ENCODE assay signal across 10 cellular contexts in genomic region chr17:7476474-7476873, GRCh38. TPM values are rescaled to one million over a fixed set of nuclear protein-coding genes. Genes with fewer than 3 reads are reported as not detected.
DNase-seq lines count a peak whose midpoint lies in the region; ATAC-seq, FAIRE-seq and TF ChIP-seq lines count a peak whose summit lies in the region.
"Had no signal": no experiment of that assay in that cellular context is flagged by ENCODE, and none has a peak within 500 bp of the region (broad histone marks: within the 10 kb centered on the region; RNA-seq: fewer than 3 reads in every experiment).

No MANE protein-coding gene starts in this region.

- no peak overlapping the region for H3K18ac ChIP-seq in trophoblast cell (ENCODE audit: low read length)

- H2AK5ac ChIP-seq in trophoblast cell (ENCODE audit: low read length), result no peak overlapping the region

- peaks cover 14% of the 10 kb centered on the region for H3K79me2 ChIP-seq in trophoblast cell (ENCODE audit: control insufficient read depth, insufficient read depth, low read length, poor library complexity)

- H3K4me3 Mint-ChIP-seq in Caco-2 (ENCODE audit: unreplicated experiment) (peak overlapping the region; percentile 23), endodermal cell (no peak overlapping the region)

- H3K4me1 Mint-ChIP-seq in Caco-2 (ENCODE audit: low read depth, unreplicated experiment) (peaks cover 25% of the 10 kb centered on the region), endodermal cell (peaks cover 28% of the 10 kb centered on the region)

- ATAC-seq in GM21737 (IDR thresholded peaks at IDR 0.05; ENCODE audit: unreplicated experiment), result no peak
- ATAC-seq in GM18868 (IDR thresholded peaks at IDR 0.05; ENCODE audit: unreplicated experiment), result no peak
- ATAC-seq in GM21529 (IDR thresholded peaks at IDR 0.05; ENCODE audit: unreplicated experiment), result no peak

- POLR2A ChIA-PET in Caco-2 (lab: Charles Lee), result no interaction called here

- no peak for FAIRE-seq in RCC 7860 (lab: Jason Lieb, UNC)

- 62 to 63% methylated on average over 3 of the region's 3 CpGs for WGBS in endodermal cell (ENCODE audit: insufficient coverage in 1 of 2, insufficient read length in 1 of 2), 2 experiments
- no CpG with 5 or more reads among the region's 3 CpGs for WGBS in trophoblast cell (ENCODE audit: extremely low coverage, insufficient coverage, insufficient read length)

- H2BK5ac ChIP-seq in trophoblast cell (ENCODE audit: low read depth, low read length, poor library complexity), result no peak overlapping the region

- no peaks in the 10 kb centered on the region for H3K9me3 ChIP-seq in Caco-2
- no peaks in the 10 kb centered on the region for H3K9me3 ChIP-seq in endodermal cell (ENCODE audit: control insufficient read depth, low read length)
- H3K9me3 ChIP-seq in trophoblast cell (ENCODE audit: insufficient read depth, low read depth, low read length), result no peaks in the 10 kb centered on the region

- H4K91ac ChIP-seq in trophoblast cell (ENCODE audit: low read depth, low read length), result no peak overlapping the region

- H3K4me3 ChIP-seq in Caco-2 (ENCODE audit: low read depth, low read length) (no peak overlapping the region), endodermal cell (ENCODE audit: low read length) (no peak overlapping the region), trophoblast cell (ENCODE audit: low read depth, low read length) (no peak overlapping the region)

- no peak overlapping the region for H4K12ac ChIP-seq in trophoblast cell (ENCODE audit: low read depth, low read length)

- H2BK12ac ChIP-seq in trophoblast cell (ENCODE audit: low read length), result no peak overlapping the region

- H3K14ac ChIP-seq in trophoblast cell (ENCODE audit: low read length), result no peak overlapping the region

- no peak overlapping the region for H2BK120ac ChIP-seq in trophoblast cell (ENCODE audit: insufficient read depth, low read length, poor library complexity)

- H3K4ac ChIP-seq in trophoblast cell (ENCODE audit: low read depth, low read length), result no peak overlapping the region

- H3K4me1 ChIP-seq in Caco-2 (peaks cover 23% of the 10 kb centered on the region), endodermal cell (ENCODE audit: control insufficient read depth, insufficient read depth, low read length) (peaks cover 15% of the 10 kb centered on the region), trophoblast cell (ENCODE audit: control insufficient read depth in 1 of 2, insufficient read depth in 2 of 2, low read length in 2 of 2) (peaks cover 33 to 40% of the 10 kb centered on the region in 2 experiments)

- no peak overlapping the region for H4K8ac ChIP-seq in trophoblast cell (ENCODE audit: low read depth, low read length)

- intact Hi-C loops in Caco-2 (cut with micrococcal nuclease; ENCODE audit: unreplicated experiment), result loop anchor here (5.0 kb wide), 1 partner anchor 124 kb away; the partner anchor contains the start of gene KCTD11

- no peaks in the 10 kb centered on the region for H3K36me3 ChIP-seq in Caco-2 (ENCODE audit: control insufficient read depth, insufficient read depth, low read length)
- H3K36me3 ChIP-seq in endodermal cell (ENCODE audit: control insufficient read depth, insufficient read depth, low read length), result no peaks in the 10 kb centered on the region
- peaks cover 0 to 2% of the 10 kb centered on the region in 2 experiments for H3K36me3 ChIP-seq in trophoblast cell (ENCODE audit: control insufficient read depth in 1 of 2, insufficient read depth in 2 of 2, low read length in 2 of 2)

- peaks cover 19% of the 10 kb centered on the region for H3K79me1 ChIP-seq in trophoblast cell (ENCODE audit: low read length)

- no peak overlapping the region for H3K9ac ChIP-seq in endodermal cell (ENCODE audit: extremely low read depth, low read length, poor library complexity, severe bottlenecking)
- no peak overlapping the region for H3K9ac ChIP-seq in trophoblast cell (ENCODE audit: low read length)

- H3K36me3 Mint-ChIP-seq in Caco-2 (ENCODE audit: insufficient read depth, unreplicated experiment) (peaks cover 21% of the 10 kb centered on the region), endodermal cell (ENCODE audit: low read depth) (peaks cover 4% of the 10 kb centered on the region)

- no peaks in the 10 kb centered on the region for H3K27me3 Mint-ChIP-seq in Caco-2 (ENCODE audit: insufficient read depth, unreplicated experiment)
- H3K27me3 Mint-ChIP-seq in endodermal cell (ENCODE audit: insufficient read depth), result no peaks in the 10 kb centered on the region

- no peak overlapping the region for H2AFZ ChIP-seq in trophoblast cell (ENCODE audit: insufficient read depth, low read length, poor library complexity)

- H3K27me3 ChIP-seq in Caco-2 (replicated peaks; ENCODE audit: control insufficient read depth, insufficient read depth, low read length) (no peaks in the 10 kb centered on the region), endodermal cell (ENCODE audit: control insufficient read depth, insufficient read depth, low read length, poor library complexity, severe bottlenecking) (no peaks in the 10 kb centered on the region), trophoblast cell (ENCODE audit: insufficient read depth, low read length) (no peaks in the 10 kb centered on the region)

- H3K27ac Mint-ChIP-seq in Caco-2 (ENCODE audit: unreplicated experiment) (peak overlapping the region; percentile 66), endodermal cell (peak overlapping the region; percentile 41)

- no peak overlapping the region for H3K4me2 ChIP-seq in trophoblast cell (ENCODE audit: low read length)

- CTCF ChIA-PET in Caco-2 (lab: Charles Lee), result no interaction called here

- H3K27ac ChIP-seq in endodermal cell (ENCODE audit: low read depth, low read length) (no peak overlapping the region), trophoblast cell (ENCODE audit: low read depth, low read length) (no peak overlapping the region)

- no TSS peak for BruUV-seq in Caco-2 (replicated peaks; lab: Mats Ljungman, UMichigan)

- H3K23ac ChIP-seq in trophoblast cell (ENCODE audit: low read length), result no peak overlapping the region

- TF ChIP-seq CTCF in Caco-2 (IDR thresholded peaks at IDR 0.05; ENCODE audit: insufficient read depth in 1 of 2, low read depth in 1 of 2, low read length in 1 of 2, severe bottlenecking in 1 of 2, unreplicated experiment in 1 of 2), result no peak
- no peak for TF ChIP-seq CTCF in endodermal cell (conservative IDR thresholded peaks at IDR 0.05)

- DNase-seq in Caco-2 (no peak), RCC 7860 (ENCODE audit: low spot score) (peak; percentile 37), endodermal cell (peak; percentile 63), trophoblast cell (peak; percentile 37 to 63), OCI-M1 (lab: John Stamatoyannopoulos, UW) (no peak)
- DNase-seq: NCI-H1092 had no signal

- H3K9me3 Mint-ChIP-seq in Caco-2 (ENCODE audit: unreplicated experiment), result no peaks in the 10 kb centered on the region
- H3K9me3 Mint-ChIP-seq in endodermal cell, result no peaks in the 10 kb centered on the region

RNA-seq across cellular contexts. Expression of gene ZBTB4, which starts 3.0 kb away (rescaled TPM):
- total RNA-seq in Caco-2 (2022) (15.5 and 16.5 TPM in 2 replicates), endodermal cell (10 to 100 TPM; 18.8 to 25.5 TPM)
- 13.0 TPM for polyA plus RNA-seq in endodermal cell (2013, experiment 1 of 2)
- polyA plus RNA-seq in endodermal cell (2013, experiment 2 of 2), result 12.7 TPM
- 15.7 and 16.2 TPM in 2 replicates for polyA plus RNA-seq in trophoblast cell (2013)

RNA-seq across cellular contexts. Expression of gene SLC35G6, which starts 4.8 kb away (rescaled TPM):
- not detected in 2 replicates for total RNA-seq in Caco-2 (2022)
- total RNA-seq in endodermal cell, result under 1 TPM in 1 of 2 donors, not detected in 1; 0.33 TPM
- not detected for polyA plus RNA-seq in endodermal cell (2013, experiment 1 of 2)
- not detected for polyA plus RNA-seq in endodermal cell (2013, experiment 2 of 2)
- not detected in 2 replicates for polyA plus RNA-seq in trophoblast cell (2013)
- total RNA-seq: urinary bladder had no signal
- polyA plus RNA-seq: urinary bladder had no signal

RNA-seq across cellular contexts. Expression of gene POLR2A, which starts 7.7 kb away (rescaled TPM):
- total RNA-seq in Caco-2 (2022), result 69.8 and 72.1 TPM in 2 replicates
- total RNA-seq in endodermal cell, result 100 to 1,000 TPM; 129 to 189 TPM
- 111 TPM for polyA plus RNA-seq in endodermal cell (2013, experiment 1 of 2)
- 96.6 TPM for polyA plus RNA-seq in endodermal cell (2013, experiment 2 of 2)
- 70.0 and 71.9 TPM in 2 replicates for polyA plus RNA-seq in trophoblast cell (2013)

RNA-seq across cellular contexts. Expression of gene CHRNB1, which starts 31.6 kb away (rescaled TPM):
- total RNA-seq in Caco-2 (2022), result 1.7 and 2.6 TPM in 2 replicates
- total RNA-seq in endodermal cell, result 10 to 100 TPM in 1 of 2 donors, 1 to 10 TPM in 1; 8.7 to 11.6 TPM
- polyA plus RNA-seq in endodermal cell (2013, experiment 1 of 2), result 17.3 TPM
- 13.0 TPM for polyA plus RNA-seq in endodermal cell (2013, experiment 2 of 2)
- 12.8 and 13.9 TPM in 2 replicates for polyA plus RNA-seq in trophoblast cell (2013)

RNA-seq across cellular contexts. Expression of gene FGF11, which starts 37.2 kb away (rescaled TPM):
- total RNA-seq in Caco-2 (2022) (0.91 and 1.3 TPM in 2 replicates), endodermal cell (1 to 10 TPM; 4.0 to 8.8 TPM)
- polyA plus RNA-seq in endodermal cell (2013, experiment 1 of 2), result 14.4 TPM
- polyA plus RNA-seq in endodermal cell (2013, experiment 2 of 2), result 15.3 TPM
- polyA plus RNA-seq in trophoblast cell (2013), result 6.4 and 6.9 TPM in 2 replicates

Comparison
In these comparisons a context has a peak if more than half of its experiments do, and no peak if none do; other contexts are left out.
1. DNase-seq: peak in RCC 7860 (single experiment), endodermal cell (single experiment) and trophoblast cell (2 of 2); none in Caco-2 (0 of 2) and OCI-M1 (single experiment).